In genomic region chr5:135445306-135445940, GRCh38 we compare ENCODE assay signal across 28 cellular contexts. TPM values are rescaled to one million over a fixed set of nuclear protein-coding genes. Genes with fewer than 3 reads are reported as not detected.
A peak's percentile ranks its signal among the peaks of the same experiment; 100 is the strongest.
DNase-seq lines count a peak whose midpoint lies in the region; ATAC-seq and TF ChIP-seq lines count a peak whose summit lies in the region.
"Had no signal": no experiment of that assay in that cellular context is flagged by ENCODE, and none has a peak within 500 bp of the region (broad histone marks: within the 10 kb centered on the region; RNA-seq: fewer than 3 reads in every experiment).

No MANE protein-coding gene starts in this region.

- H3K9me3 ChIP-seq in DND-41 (ENCODE audit: insufficient read depth, low read length, severe bottlenecking) (no peaks in the 10 kb centered on the region), IMR-90 (ENCODE audit: control insufficient read depth, insufficient read depth, low read length) (no peaks in the 10 kb centered on the region; the same call in 1 of the 2 replicates), trophoblast cell (ENCODE audit: insufficient read depth, low read depth, low read length) (no peaks in the 10 kb centered on the region)
- H3K9me3 ChIP-seq: left ventricle myocardium inferior, tibial nerve had no signal

- H3K27me3 ChIP-seq in DND-41 (ENCODE audit: insufficient read depth, low read length, poor library complexity) (peaks cover 18% of the 10 kb centered on the region), IMR-90 (ENCODE audit: control insufficient read depth, insufficient read depth, low read length) (peaks cover 29% of the 10 kb centered on the region), trophoblast cell (ENCODE audit: insufficient read depth, low read length) (no peaks in the 10 kb centered on the region)
- H3K27me3 ChIP-seq: tibial nerve had no signal

- H4K91ac ChIP-seq in IMR-90 (ENCODE audit: insufficient read depth, low read depth, low read length) (no peak overlapping the region), trophoblast cell (ENCODE audit: low read depth, low read length) (peak overlapping the region; percentile 62)

- no peak for TF ChIP-seq POLR2A in IMR-90 (IDR thresholded peaks at IDR 0.05; ENCODE audit: low read depth, low read length)

- H3K14ac ChIP-seq in IMR-90 (replicated peaks; ENCODE audit: low read depth, low read length) (no peak overlapping the region), trophoblast cell (ENCODE audit: low read length) (no peak overlapping the region)

- H2AK5ac ChIP-seq in IMR-90 (ENCODE audit: low read depth, low read length) (no peak overlapping the region), trophoblast cell (ENCODE audit: low read length) (no peak overlapping the region)

- no peak overlapping the region for H2BK12ac ChIP-seq in trophoblast cell (ENCODE audit: low read length)

- no peak overlapping the region for H2BK120ac ChIP-seq in IMR-90 (ENCODE audit: low read depth, low read length)
- no peak overlapping the region for H2BK120ac ChIP-seq in trophoblast cell (ENCODE audit: insufficient read depth, low read length, poor library complexity)

- no peaks in the 10 kb centered on the region for H3K27me3 Mint-ChIP-seq in dendritic cell treated with granulocyte-macrophage colony-stimulating factor and Interleukin-4, amounts not matched to agents 40 ng/mL and 50 ng/mL, for 4 days

- no peak overlapping the region for H2BK5ac ChIP-seq in IMR-90 (ENCODE audit: low read depth, low read length, poor library complexity, severe bottlenecking)
- H2BK5ac ChIP-seq in trophoblast cell (ENCODE audit: low read depth, low read length, poor library complexity): no peak overlapping the region

- DNase-seq in DND-41 (no peak), IMR-90 (no peak), trophoblast cell (peak in 1 of 2 donors; percentile 27)
- no peak for DNase-seq in activated naive CD4-positive, alpha-beta T cell treated with Interleukin-2 at 50 U/mL for 16 hours
- DNase-seq: activated CD4-positive, alpha-beta memory T cell treated with anti-CD3 and anti-CD28 coated beads, Interleukin-2, amount 10 ng/mL, durations not matched to agents 7 days and 5 days; activated gamma-delta T cell; CD4-positive, alpha-beta memory T cell; central memory CD4-positive, alpha-beta T cell; EL; GM23248; Karpas-422; left ventricle myocardium inferior; midbrain; naive thymus-derived CD8-positive, alpha-beta T cell; NCI-H1105; NCI-H2029 treated with DMSO at 0.1 percent for 48 hours; NCI-H774; stimulated activated CD4-positive, alpha-beta T cell treated with anti-CD3 and anti-CD28 coated beads, Interleukin-2, amount 100 ng/mL, for 24 hours had no signal

- H3K79me2 ChIP-seq in DND-41 (ENCODE audit: insufficient read depth, low read length) (no peaks in the 10 kb centered on the region), trophoblast cell (ENCODE audit: control insufficient read depth, insufficient read depth, low read length, poor library complexity) (no peaks in the 10 kb centered on the region)

- no peak overlapping the region for H3K27ac ChIP-seq in DND-41 (ENCODE audit: low read length)
- no peak overlapping the region for H3K27ac ChIP-seq in IMR-90 (ENCODE audit: insufficient read depth, low read length)
- H3K27ac ChIP-seq in trophoblast cell (ENCODE audit: low read depth, low read length): peak overlapping the region; percentile 5
- H3K27ac ChIP-seq: GM23248, left ventricle myocardium inferior, tibial nerve had no signal

- POLR2A ChIA-PET in IMR-90 (lab: Charles Lee; ENCODE audit: unreplicated experiment): no interaction called here

- ATAC-seq in DND-41 (ENCODE audit: insufficient read depth, low read depth): peak; percentile 27; the same call in 1 of the 3 replicates
- no peak for ATAC-seq in IMR-90 (ENCODE audit: low read depth)
- ATAC-seq in GM18909 (IDR thresholded peaks at IDR 0.05; ENCODE audit: poor library complexity, unreplicated experiment): no peak
- ATAC-seq in GM19397 (IDR thresholded peaks at IDR 0.05; ENCODE audit: unreplicated experiment): no peak
- ATAC-seq: activated CD4-positive, CD25-positive, alpha-beta regulatory T cell treated with anti-CD3 and anti-CD28 coated beads, Interleukin-2, amount 50 U/mL, for 24 hours; naive thymus-derived CD8-positive, alpha-beta T cell had no signal

- no peak overlapping the region for H2AK9ac ChIP-seq in IMR-90 (replicated peaks; ENCODE audit: low read depth, low read length, poor library complexity)

- peaks cover 97% of the 10 kb centered on the region for H3K4me1 Mint-ChIP-seq in dendritic cell treated with granulocyte-macrophage colony-stimulating factor and Interleukin-4, amounts not matched to agents 40 ng/mL and 50 ng/mL, for 4 days (ENCODE audit: low read depth)
- H3K4me1 Mint-ChIP-seq: activated CD4-positive, alpha-beta memory T cell treated with anti-CD3 and anti-CD28 coated beads, Interleukin-2, amount 10 ng/mL, durations not matched to agents 7 days and 5 days; CD4-positive, alpha-beta memory T cell had no signal

- in situ Hi-C loops in IMR-90 (cut with MboI; ENCODE audit: low sequenced_read_pairs): no loop called here

- no peak overlapping the region for H3K4me2 ChIP-seq in DND-41 (ENCODE audit: insufficient read depth, low read length)
- H3K4me2 ChIP-seq in IMR-90 (ENCODE audit: low read depth, low read length): no peak overlapping the region
- H3K4me2 ChIP-seq in trophoblast cell (ENCODE audit: low read length): no peak overlapping the region
- H3K4me2 ChIP-seq: smooth muscle cell had no signal

- no peak overlapping the region for H3K9ac ChIP-seq in DND-41 (ENCODE audit: low read depth, low read length)
- H3K9ac ChIP-seq in IMR-90 (ENCODE audit: low read depth, low read length): no peak overlapping the region
- no peak overlapping the region for H3K9ac ChIP-seq in trophoblast cell (ENCODE audit: low read length)
- H3K9ac ChIP-seq: GM23248 had no signal

- H3K18ac ChIP-seq in IMR-90 (ENCODE audit: low read depth, low read length) (no peak overlapping the region), trophoblast cell (ENCODE audit: low read length) (no peak overlapping the region)

- H3K79me1 ChIP-seq in IMR-90 (ENCODE audit: low read depth in 1 of 2, low read length in 2 of 2) (no peaks in the 10 kb centered on the region), trophoblast cell (ENCODE audit: low read length) (peaks cover 3% of the 10 kb centered on the region)

- H3K4me3 ChIP-seq in DND-41 (ENCODE audit: low read depth in 1 of 2, low read length in 2 of 2): no peak overlapping the region
- no peak overlapping the region for H3K4me3 ChIP-seq in IMR-90 (ENCODE audit: insufficient read depth, low read depth, low read length)
- no peak overlapping the region for H3K4me3 ChIP-seq in trophoblast cell (ENCODE audit: low read depth, low read length)
- H3K4me3 ChIP-seq: GM23248, left ventricle myocardium inferior, smooth muscle cell, tibial nerve had no signal

- H3K23ac ChIP-seq in IMR-90 (ENCODE audit: low read depth, low read length) (no peak overlapping the region), trophoblast cell (ENCODE audit: low read length) (no peak overlapping the region)

- no peak overlapping the region for H2BK20ac ChIP-seq in IMR-90 (ENCODE audit: low read depth, low read length)

- H3K56ac ChIP-seq in IMR-90 (ENCODE audit: extremely low read depth, insufficient read depth, low read length): no peak overlapping the region

- H3K36me3 Mint-ChIP-seq in dendritic cell treated with granulocyte-macrophage colony-stimulating factor and Interleukin-4, amounts not matched to agents 40 ng/mL and 50 ng/mL, for 4 days (ENCODE audit: low read depth): peaks cover 57% of the 10 kb centered on the region
- H3K36me3 Mint-ChIP-seq: CD4-positive, alpha-beta memory T cell; naive thymus-derived CD8-positive, alpha-beta T cell had no signal

- no peaks in the 10 kb centered on the region for H3K9me1 ChIP-seq in IMR-90 (ENCODE audit: insufficient read depth, low read length)

- no peak for TF ChIP-seq RAD21 in IMR-90 (IDR thresholded peaks at IDR 0.05; ENCODE audit: low read length)

- no TSS peak for BruUV-seq in IMR-90 (replicated peaks; lab: Mats Ljungman, UMichigan)

- H3K4me3 Mint-ChIP-seq in dendritic cell treated with granulocyte-macrophage colony-stimulating factor and Interleukin-4, amounts not matched to agents 40 ng/mL and 50 ng/mL, for 4 days: peak overlapping the region; percentile 13
- H3K4me3 Mint-ChIP-seq: activated CD4-positive, alpha-beta memory T cell treated with anti-CD3 and anti-CD28 coated beads, Interleukin-2, amount 10 ng/mL, durations not matched to agents 7 days and 5 days; CD4-positive, alpha-beta memory T cell; naive thymus-derived CD8-positive, alpha-beta T cell; T-helper 1 cell treated with Interleukin-12 subunit alpha and Interleukin-12 subunit beta and Interleukin-4 antibody, amounts not matched to agents 30 μg/mL and 1 μg/mL, for 36 hours had no signal

- H3K27ac Mint-ChIP-seq in dendritic cell treated with granulocyte-macrophage colony-stimulating factor and Interleukin-4, amounts not matched to agents 40 ng/mL and 50 ng/mL, for 4 days: peak overlapping the region; percentile 85
- H3K27ac Mint-ChIP-seq: activated CD4-positive, alpha-beta memory T cell treated with anti-CD3 and anti-CD28 coated beads, Interleukin-2, amount 10 ng/mL, durations not matched to agents 7 days and 5 days; naive thymus-derived CD8-positive, alpha-beta T cell; T-helper 1 cell treated with Interleukin-12 subunit alpha and Interleukin-12 subunit beta and Interleukin-4 antibody, amounts not matched to agents 30 μg/mL and 1 μg/mL, for 36 hours had no signal

- H2BK15ac ChIP-seq in IMR-90 (ENCODE audit: low read depth, low read length): no peak overlapping the region

- no peak overlapping the region for H4K8ac ChIP-seq in IMR-90 (ENCODE audit: low read depth in 2 of 2, low read length in 2 of 2)
- H4K8ac ChIP-seq in trophoblast cell (ENCODE audit: low read depth, low read length): no peak overlapping the region

- H3K9me3 Mint-ChIP-seq in dendritic cell treated with granulocyte-macrophage colony-stimulating factor and Interleukin-4, amounts not matched to agents 40 ng/mL and 50 ng/mL, for 4 days: no peaks in the 10 kb centered on the region
- H3K9me3 Mint-ChIP-seq: activated CD4-positive, alpha-beta memory T cell treated with anti-CD3 and anti-CD28 coated beads, Interleukin-2, amount 10 ng/mL, durations not matched to agents 7 days and 5 days; CD4-positive, alpha-beta memory T cell; naive thymus-derived CD8-positive, alpha-beta T cell; T-helper 1 cell treated with Interleukin-12 subunit alpha and Interleukin-12 subunit beta and Interleukin-4 antibody, amounts not matched to agents 30 μg/mL and 1 μg/mL, for 36 hours had no signal

- H4K12ac ChIP-seq in trophoblast cell (ENCODE audit: low read depth, low read length): no peak overlapping the region

- CTCF ChIA-PET in IMR-90 (lab: Yijun Ruan, JAX): interaction anchor here (0.6 to 1.2 kb wide), 2 partner anchors 12 to 21 kb away, joined by 3 read pairs; no protein-coding TSS in a partner anchor

- H4K20me1 ChIP-seq in DND-41 (ENCODE audit: insufficient read depth, low read length) (no peaks in the 10 kb centered on the region), IMR-90 (ENCODE audit: insufficient read depth, low read length) (no peaks in the 10 kb centered on the region)

- no peaks in the 10 kb centered on the region for H3K4me1 ChIP-seq in DND-41 (ENCODE audit: insufficient read depth, low read length)
- peaks cover 2% of the 10 kb centered on the region; the same call in 1 of the 2 replicates for H3K4me1 ChIP-seq in IMR-90 (ENCODE audit: control insufficient read depth, insufficient read depth, low read length)
- H3K4me1 ChIP-seq in trophoblast cell (ENCODE audit: control insufficient read depth in 1 of 2, insufficient read depth in 2 of 2, low read length in 2 of 2): peaks cover 21 to 30% of the 10 kb centered on the region in 2 experiments

- H3K36me3 ChIP-seq in DND-41 (ENCODE audit: insufficient read depth, low read length) (no peaks in the 10 kb centered on the region), IMR-90 (ENCODE audit: control insufficient read depth, insufficient read depth, low read length) (no peaks in the 10 kb centered on the region), trophoblast cell (ENCODE audit: control insufficient read depth in 1 of 2, insufficient read depth in 2 of 2, low read length in 2 of 2) (no peaks in the 10 kb centered on the region)
- H3K36me3 ChIP-seq: left ventricle myocardium inferior, tibial nerve had no signal

- H4K5ac ChIP-seq in IMR-90 (ENCODE audit: low read depth, low read length): no peak overlapping the region

- WGBS in IMR-90 (ENCODE audit: extremely low coverage in 2 of 2, insufficient read length in 1 of 2), 2 experiments: 72% methylated on average over 10 of the region's 14 CpGs; no CpG with 5 or more reads in 1 of the 2 experiments
- no CpG with 5 or more reads among the region's 14 CpGs for WGBS in trophoblast cell (ENCODE audit: extremely low coverage, insufficient coverage, insufficient read length)

- H3K4ac ChIP-seq in IMR-90 (ENCODE audit: low read depth, low read length): no peak overlapping the region
- no peak overlapping the region for H3K4ac ChIP-seq in trophoblast cell (ENCODE audit: low read depth, low read length)

- dilution Hi-C loops in IMR-90 (cut with HindIII; ENCODE audit: low sequenced_read_pairs, unreplicated experiment): no loop called here

- TF ChIP-seq CTCF in DND-41 (IDR thresholded peaks at IDR 0.05; ENCODE audit: borderline replicate concordance, extremely low read depth, low read length, poor library complexity, severe bottlenecking): no peak
- TF ChIP-seq CTCF in IMR-90 (conservative IDR thresholded peaks at IDR 0.05; ENCODE audit: low read depth, low read length): no peak

- H2AFZ ChIP-seq in DND-41 (ENCODE audit: low read depth, low read length): no peak overlapping the region
- peak overlapping the region; percentile 17 for H2AFZ ChIP-seq in IMR-90 (replicated peaks; ENCODE audit: low read length, poor library complexity)
- no peak overlapping the region for H2AFZ ChIP-seq in trophoblast cell (ENCODE audit: insufficient read depth, low read length, poor library complexity)
- H2AFZ ChIP-seq: GM23248 had no signal

- intact Hi-C loops in IMR-90 (cut with micrococcal nuclease): no loop called here
- intact Hi-C loops in dendritic cell treated with granulocyte-macrophage colony-stimulating factor and Interleukin-4, amounts not matched to agents 40 ng/mL and 50 ng/mL, for 4 days (cut with micrococcal nuclease): no loop called here

RNA-seq across cellular contexts. Expression of gene DCANP1, which starts 1.7 kb away (rescaled TPM):
- not detected in 2 replicates for total RNA-seq in IMR-90 (2012; rRNA removed)
- not detected in 2 replicates for polyA plus RNA-seq in IMR-90 (2012; rRNA removed)
- polyA plus RNA-seq in IMR-90 (2012; cell fraction: cytosol; rRNA removed): not detected in 2 replicates
- polyA plus RNA-seq in IMR-90 (2012; cell fraction: nucleus; rRNA removed; ENCODE audit: low replicate concordance): not detected in 2 replicates
- polyA plus RNA-seq in trophoblast cell (2013): not detected in 2 replicates
- total RNA-seq: activated CD4-positive, alpha-beta memory T cell treated with anti-CD3 and anti-CD28 coated beads, Interleukin-2, amount 10 ng/mL, durations not matched to agents 7 days and 5 days; CD4-positive, alpha-beta memory T cell; dermis microvascular lymphatic vessel endothelial cell; GM23248; left ventricle myocardium inferior; naive thymus-derived CD8-positive, alpha-beta T cell; osteocyte; RPMI7951; smooth muscle cell; tibial nerve had no signal
- polyA plus RNA-seq: CD4-positive, alpha-beta memory T cell; GM23248; naive thymus-derived CD8-positive, alpha-beta T cell; smooth muscle cell had no signal

RNA-seq across cellular contexts. Expression of gene TIFAB, which starts 6.7 kb away (rescaled TPM):
- not detected in 2 replicates for total RNA-seq in IMR-90 (2012; rRNA removed)
- polyA plus RNA-seq in IMR-90 (2012; rRNA removed): not detected in 2 replicates
- not detected in 2 replicates for polyA plus RNA-seq in IMR-90 (2012; cell fraction: cytosol; rRNA removed)
- not detected in 2 replicates for polyA plus RNA-seq in IMR-90 (2012; cell fraction: nucleus; rRNA removed; ENCODE audit: low replicate concordance)
- not detected in 2 replicates for polyA plus RNA-seq in trophoblast cell (2013)
- total RNA-seq: activated CD4-positive, alpha-beta memory T cell treated with anti-CD3 and anti-CD28 coated beads, Interleukin-2, amount 10 ng/mL, durations not matched to agents 7 days and 5 days; dermis microvascular lymphatic vessel endothelial cell; GM23248; left ventricle myocardium inferior; naive thymus-derived CD8-positive, alpha-beta T cell; osteocyte; RPMI7951; smooth muscle cell; tibial nerve had no signal
- polyA plus RNA-seq: CD4-positive, alpha-beta memory T cell; GM23248; naive thymus-derived CD8-positive, alpha-beta T cell had no signal

RNA-seq across cellular contexts. Expression of gene MACROH2A1, which starts 46.4 kb away (rescaled TPM):
- 126 and 141 TPM in 2 replicates for total RNA-seq in IMR-90 (2012; rRNA removed)
- 122 and 132 TPM in 2 replicates for polyA plus RNA-seq in IMR-90 (2012; rRNA removed)
- polyA plus RNA-seq in IMR-90 (2012; cell fraction: cytosol; rRNA removed): 111 and 126 TPM in 2 replicates
- 211 and 389 TPM in 2 replicates for polyA plus RNA-seq in IMR-90 (2012; cell fraction: nucleus; rRNA removed; ENCODE audit: low replicate concordance)
- 172 and 175 TPM in 2 replicates for polyA plus RNA-seq in trophoblast cell (2013)
